Comparison of ENCODE assay signal across 8 cellular contexts in the genomic region with DNA sequence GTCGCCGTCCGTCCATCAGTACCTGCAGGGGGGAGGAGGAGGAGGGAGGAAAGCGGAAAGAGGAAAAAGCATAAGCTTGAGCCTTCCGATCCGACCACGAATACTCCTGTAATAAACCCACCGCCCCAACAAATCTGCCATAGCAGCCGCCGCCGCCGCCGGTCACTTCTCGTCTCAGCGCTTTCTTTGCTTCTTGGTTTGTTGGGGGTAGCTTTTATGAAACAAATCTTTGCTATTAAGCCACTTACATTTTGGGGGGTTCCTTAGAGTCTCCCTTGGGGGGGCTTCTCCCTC. TPM values are rescaled to one million over a fixed set of nuclear protein-coding genes. Genes with fewer than 3 reads are reported as not detected.
DNase-seq lines count a peak whose midpoint lies in the region; ATAC-seq, FAIRE-seq and TF ChIP-seq lines count a peak whose summit lies in the region.

No MANE protein-coding gene starts in this region.

- H3K36me3 ChIP-seq in HUES6 (ENCODE audit: control insufficient read depth, insufficient read depth, low read length) (no peaks in the 10 kb centered on the region), endothelial cell of umbilical vein (ENCODE audit: control insufficient read depth in 2 of 2, extremely low read depth in 1 of 2, insufficient read depth in 2 of 2, low read length in 2 of 2) (no peaks in the 10 kb centered on the region)

- no TSS peak for BruUV-seq in endothelial cell of umbilical vein (replicated peaks; lab: Mats Ljungman, UMichigan)

- TF ChIP-seq CTCF in endothelial cell of umbilical vein (IDR thresholded peaks at IDR 0.05; ENCODE audit: extremely low read depth in 1 of 2, insufficient read depth in 1 of 2, low read depth in 1 of 2, low read length in 2 of 2) (no peak), retinal pigment epithelial cell (conservative IDR thresholded peaks at IDR 0.05; ENCODE audit: low read depth, low read length) (no peak), GM13976 (IDR thresholded peaks at IDR 0.05; ENCODE audit: borderline replicate concordance, control extremely low read depth, extremely low read depth, insufficient read depth, missing control alignments) (no peak), RWPE1 (conservative IDR thresholded peaks at IDR 0.05; ENCODE audit: low read depth) (no peak)

- H3K79me2 ChIP-seq in endothelial cell of umbilical vein (ENCODE audit: control insufficient read depth, insufficient read depth, low read length), result no peaks in the 10 kb centered on the region

- CTCF ChIA-PET in endothelial cell of umbilical vein (lab: Charles Lee) (interaction anchor here (1.4 kb wide), 1 partner anchor 1473 kb away, joined by 4 read pairs; no protein-coding TSS in a partner anchor), RWPE1 (lab: Yijun Ruan, JAX) (interaction anchor here (0.6 to 1.8 kb wide), 3 partner anchors 144 to 1585 kb away, joined by 5 to 8 read pairs (median 5); no protein-coding TSS in a partner anchor)

- FAIRE-seq in endothelial cell of umbilical vein (lab: Jason Lieb, UNC), result no peak

- DNase-seq in endothelial cell of umbilical vein (ENCODE audit: low read depth, low spot score), result no peak
- DNase-seq in retinal pigment epithelial cell (ENCODE audit: low read depth), result no peak
- DNase-seq in SIG-M5 (lab: John Stamatoyannopoulos, UW), result no peak
- DNase-seq in GM13976 (ENCODE audit: low spot score), result no peak
- no peak for DNase-seq in RWPE1 (ENCODE audit: low spot score)

- H3K4me3 ChIP-seq in HUES6 (ENCODE audit: low read depth, low read length), result peak overlapping the region; percentile 96
- peak overlapping the region; percentile 21 to 61 (median 50) for H3K4me3 ChIP-seq in endothelial cell of umbilical vein (replicated peaks in 1 of 3; ENCODE audit: insufficient read depth in 1 of 3, low read depth in 1 of 3, low read length in 3 of 3)
- peak overlapping the region; percentile 57 for H3K4me3 ChIP-seq in retinal pigment epithelial cell (ENCODE audit: low read length)

- no peaks in the 10 kb centered on the region for H3K9me3 ChIP-seq in HUES6 (ENCODE audit: control insufficient read depth, insufficient read depth, low read depth, low read length)
- no peaks in the 10 kb centered on the region for H3K9me3 ChIP-seq in endothelial cell of umbilical vein (replicated peaks; ENCODE audit: control insufficient read depth, insufficient read depth, low read length)

- H4K20me1 ChIP-seq in endothelial cell of umbilical vein (replicated peaks; ENCODE audit: control insufficient read depth, extremely low read depth, insufficient read depth, low read length), result no peaks in the 10 kb centered on the region

- no peaks in the 10 kb centered on the region for H3K9me1 ChIP-seq in endothelial cell of umbilical vein (replicated peaks; ENCODE audit: control insufficient read depth, extremely low read depth, insufficient read depth, low read length)

- no peak for TF ChIP-seq POLR2A in endothelial cell of umbilical vein (IDR thresholded peaks at IDR 0.05; ENCODE audit: low read depth, low read length)

- H3K9ac ChIP-seq in HUES6 (ENCODE audit: low read length), result peak overlapping the region; percentile 53
- no peak overlapping the region for H3K9ac ChIP-seq in endothelial cell of umbilical vein (replicated peaks; ENCODE audit: extremely low read depth, insufficient read depth, low read length)

- H3K27ac ChIP-seq in HUES6 (ENCODE audit: low read depth, low read length) (no peak overlapping the region), endothelial cell of umbilical vein (ENCODE audit: insufficient read depth, low read depth, low read length) (no peak overlapping the region), RWPE1 (no peak overlapping the region)

- peak overlapping the region; percentile 86 for H3K4me2 ChIP-seq in endothelial cell of umbilical vein (ENCODE audit: insufficient read depth, low read length)

- H2AFZ ChIP-seq in endothelial cell of umbilical vein (ENCODE audit: low read depth, low read length), result peak overlapping the region; percentile 79

- ATAC-seq in GM19035 (IDR thresholded peaks at IDR 0.05; ENCODE audit: unreplicated experiment) (peak; percentile 5), GM21360 (IDR thresholded peaks at IDR 0.05; ENCODE audit: unreplicated experiment) (no peak)

- H3K27me3 ChIP-seq in HUES6 (ENCODE audit: control insufficient read depth, insufficient read depth, low read length) (peaks cover 82% of the 10 kb centered on the region), endothelial cell of umbilical vein (ENCODE audit: control insufficient read depth in 2 of 2, insufficient read depth in 2 of 2, low read length in 2 of 2) (peaks cover 32 to 50% of the 10 kb centered on the region in 2 experiments)

- H3K4me1 ChIP-seq in HUES6 (ENCODE audit: control insufficient read depth, insufficient read depth, low read length), result peaks cover 10% of the 10 kb centered on the region
- H3K4me1 ChIP-seq in endothelial cell of umbilical vein (ENCODE audit: control insufficient read depth, extremely low read depth, insufficient read depth, low read length), result peaks cover 10% of the 10 kb centered on the region

- intact Hi-C loops in endothelial cell of umbilical vein (cut with micrococcal nuclease), result loop anchor here (5.0 kb wide), 3 partner anchors 142 to 1568 kb away; no protein-coding TSS in a partner anchor

- POLR2A ChIA-PET in endothelial cell of umbilical vein (lab: Charles Lee) (no interaction called here), RWPE1 (lab: Yijun Ruan, JAX; ENCODE audit: low non-redundant PET) (no interaction called here)

- dilution Hi-C loops in endothelial cell of umbilical vein (cut with MboI; ENCODE audit: extremely low pct_ligation_motif_present, low sequenced_read_pairs), result no loop called here

- in situ Hi-C loops in GM13976 (cut with MboI; ENCODE audit: low sequenced_read_pairs, unreplicated experiment), result no loop called here

TF ChIP-seq in endothelial cell of umbilical vein, 7 proteins besides CTCF, POLR2A, EP300 and RAD21:
- no peak for TF ChIP-seq MYC (IDR thresholded peaks at IDR 0.05; ENCODE audit: low read depth, low read length)
- no peak for TF ChIP-seq POLR2AphosphoS5 (IDR thresholded peaks at IDR 0.05; ENCODE audit: insufficient read depth, low read depth, low read length)
- no peak for TF ChIP-seq GATA2 (IDR thresholded peaks at IDR 0.05; ENCODE audit: insufficient read depth, insufficient read length, low read depth, low read length)
- TF ChIP-seq FOS (IDR thresholded peaks at IDR 0.05; ENCODE audit: borderline replicate concordance, insufficient read depth, low read length), result no peak
- TF ChIP-seq JUN (IDR thresholded peaks at IDR 0.05; ENCODE audit: borderline replicate concordance, insufficient read depth, insufficient read length, low read depth), result no peak
- TF ChIP-seq EZH2 (IDR thresholded peaks at IDR 0.05; ENCODE audit: borderline replicate concordance, low read depth, low read length, severe bottlenecking), result no peak
- TF ChIP-seq, protein P1, sequence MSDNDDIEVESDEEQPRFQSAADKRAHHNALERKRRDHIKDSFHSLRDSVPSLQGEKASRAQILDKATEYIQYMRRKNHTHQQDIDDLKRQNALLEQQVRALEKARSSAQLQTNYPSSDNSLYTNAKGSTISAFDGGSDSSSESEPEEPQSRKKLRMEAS (IDR thresholded peaks at IDR 0.05; ENCODE audit: insufficient read depth, insufficient read length), result no peak

RNA-seq across cellular contexts. Expression of gene ADGRB3, which starts 0.3 kb away (rescaled TPM):
- total RNA-seq in endothelial cell of umbilical vein, result not detected in 2 replicates
- polyA plus RNA-seq in endothelial cell of umbilical vein, result not detected in 2 replicates
- polyA plus RNA-seq in endothelial cell of umbilical vein (2011; cell fraction: cytosol; rRNA removed), result not detected in 2 replicates
- not detected in 2 replicates for polyA plus RNA-seq in endothelial cell of umbilical vein (2011; cell fraction: nucleus; rRNA removed)
- 0.04 TPM in 1 of 2 replicates, not detected in the other for polyA plus RNA-seq in endothelial cell of umbilical vein (2012)
- polyA minus RNA-seq in endothelial cell of umbilical vein, result not detected in 2 replicates
- not detected for polyA minus RNA-seq in endothelial cell of umbilical vein (2011; cell fraction: cytosol; rRNA and poly(A)+ RNA removed)
- polyA minus RNA-seq in endothelial cell of umbilical vein (2011; cell fraction: nucleus; rRNA and poly(A)+ RNA removed), result not detected in 2 replicates
